ENCODE assay signal across 12 cellular contexts in the genomic region with DNA sequence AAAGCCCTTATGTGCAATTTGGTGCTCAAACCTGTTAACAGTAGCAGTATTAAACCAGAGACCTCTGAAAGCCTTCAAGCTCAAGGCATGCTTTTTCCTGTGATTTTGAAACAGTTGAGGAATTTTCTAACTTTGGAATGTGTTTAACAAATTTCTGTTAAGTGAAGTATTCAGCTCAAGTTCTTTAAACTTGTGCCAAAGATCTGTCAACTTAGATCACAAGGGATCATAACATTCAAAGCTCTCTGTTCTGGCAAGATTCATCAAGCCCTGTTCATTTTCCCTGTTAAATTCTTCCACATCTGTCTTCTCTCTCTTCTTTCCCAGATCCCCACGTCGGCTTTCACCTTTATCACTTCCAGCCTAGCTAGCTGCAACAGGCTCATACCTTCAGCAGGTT.
"Had no signal": no experiment of that assay in that cellular context is flagged by ENCODE, and none has a peak within 500 bp of the region (broad histone marks: within the 10 kb centered on the region; RNA-seq: fewer than 3 reads in every experiment).

No MANE protein-coding gene starts in this region.

- H3K36me3 Mint-ChIP-seq: neural progenitor cell had no signal

- H3K9ac ChIP-seq: neural progenitor cell had no signal

- H3K27ac ChIP-seq: brain microvascular endothelial cell, neural progenitor cell, pancreas, skin epidermis, tibial artery, vagina had no signal

- H3K36me3 ChIP-seq: brain microvascular endothelial cell, gastroesophageal sphincter, neural progenitor cell, pancreas, tibial artery, vagina had no signal

- H3K4me3 Mint-ChIP-seq: neural progenitor cell; T-helper 1 cell treated with Interleukin-12 subunit alpha and Interleukin-12 subunit beta and Interleukin-4 antibody, amounts not matched to agents 30 μg/mL and 1 μg/mL, for 36 hours had no signal

- H3K9me3 Mint-ChIP-seq: T-helper 1 cell treated with Interleukin-12 subunit alpha and Interleukin-12 subunit beta and Interleukin-4 antibody, amounts not matched to agents 30 μg/mL and 1 μg/mL, for 36 hours had no signal

- H3K27me3 ChIP-seq: brain microvascular endothelial cell, gastroesophageal sphincter, neural progenitor cell, pancreas, tibial artery, vagina had no signal

- H3K4me1 ChIP-seq: neural progenitor cell had no signal

- H2AFZ ChIP-seq: neural progenitor cell had no signal

- DNase-seq: activated naive CD4-positive, alpha-beta T cell treated with anti-CD3 and anti-CD28 coated beads, Interleukin-2, amount 50 U/mL, for 16 hours; amniotic stem cell; brain microvascular endothelial cell; dermis blood vessel endothelial cell; pancreas; stimulated activated CD4-positive, alpha-beta T cell treated with anti-CD3 and anti-CD28 coated beads, Interleukin-4, amount 100 ng/mL, for 4 hours; tibial artery had no signal

- H3K4me3 ChIP-seq: gastroesophageal sphincter, neural progenitor cell, pancreas, skin epidermis, tibial artery, vagina had no signal

- H3K4me2 ChIP-seq: neural progenitor cell had no signal

- H3K27ac Mint-ChIP-seq: neural progenitor cell; T-helper 1 cell treated with Interleukin-12 subunit alpha and Interleukin-12 subunit beta and Interleukin-4 antibody, amounts not matched to agents 30 μg/mL and 1 μg/mL, for 36 hours had no signal

- H3K9me3 ChIP-seq: gastroesophageal sphincter, pancreas, tibial artery, vagina had no signal
